ENCODE assay signal across 21 cellular contexts in the genomic region with DNA sequence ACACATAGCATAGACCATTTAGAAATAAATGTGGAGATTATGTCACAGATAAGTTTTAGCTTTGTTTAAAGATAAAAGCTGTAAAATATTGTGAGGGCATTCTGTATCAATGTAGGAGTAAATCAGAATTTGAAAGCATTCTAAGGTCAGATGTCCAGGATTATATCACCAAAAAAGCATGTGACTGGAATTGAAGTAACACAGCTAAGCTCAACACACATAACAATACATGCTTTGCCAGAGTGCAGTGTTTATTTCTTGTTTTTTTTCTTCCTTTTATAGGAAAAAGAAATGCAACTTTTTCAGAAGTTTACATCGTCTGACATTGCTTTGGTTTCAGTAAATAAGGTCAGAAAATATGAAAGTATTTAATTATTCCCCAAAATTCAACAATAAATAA.
DNase-seq lines count a peak whose midpoint lies in the region; ATAC-seq and TF ChIP-seq lines count a peak whose summit lies in the region.
"Had no signal": no experiment of that assay in that cellular context is flagged by ENCODE, and none has a peak within 500 bp of the region (broad histone marks: within the 10 kb centered on the region; RNA-seq: fewer than 3 reads in every experiment).

No MANE protein-coding gene starts in this region.

- H3K27me3 Mint-ChIP-seq in MCF 10A (ENCODE audit: insufficient read depth, unreplicated experiment): no peaks in the 10 kb centered on the region
- H3K27me3 Mint-ChIP-seq in T-helper 17 cell: peaks cover 29% of the 10 kb centered on the region
- H3K27me3 Mint-ChIP-seq: CD4-positive, CD25-positive, alpha-beta regulatory T cell had no signal

- H3K4me3 ChIP-seq in breast epithelium (no peak overlapping the region), brain microvascular endothelial cell (ENCODE audit: low read depth, low read length) (no peak overlapping the region), tibial artery (no peak overlapping the region)
- H3K4me3 ChIP-seq: GM12878 had no signal

- no peak overlapping the region for H3K27ac ChIP-seq in breast epithelium
- peak overlapping the region; percentile 89 for H3K27ac ChIP-seq in brain microvascular endothelial cell
- peak overlapping the region in 1 of 2 donors; percentile 47 for H3K27ac ChIP-seq in tibial artery
- H3K27ac ChIP-seq: KMS-11 had no signal

- H3K27ac Mint-ChIP-seq in MCF 10A (ENCODE audit: low read depth, unreplicated experiment) (peak overlapping the region; percentile 78), T-helper 17 cell (no peak overlapping the region)
- H3K27ac Mint-ChIP-seq: CD4-positive, CD25-positive, alpha-beta regulatory T cell had no signal

- intact Hi-C loops in MCF 10A (cut with micrococcal nuclease) (no loop called here), breast epithelium (cut with DNase I; ENCODE audit: low total_unique reads) (no loop called here), tibial artery (cut with DNase I; ENCODE audit: low total_unique reads) (no loop called here)

- no peaks in the 10 kb centered on the region for H3K9me3 ChIP-seq in breast epithelium
- H3K9me3 ChIP-seq in T-helper 17 cell (ENCODE audit: control insufficient read depth, low read length, poor library complexity, severe bottlenecking): no peaks in the 10 kb centered on the region
- H3K9me3 ChIP-seq in tibial artery: no peaks in the 10 kb centered on the region
- H3K9me3 ChIP-seq: BE2C, Caco-2 had no signal

- H3K4me1 Mint-ChIP-seq in MCF 10A (ENCODE audit: insufficient read depth, unreplicated experiment) (peaks cover 18% of the 10 kb centered on the region), T-helper 17 cell (no peaks in the 10 kb centered on the region)
- H3K4me1 Mint-ChIP-seq: CD4-positive, CD25-positive, alpha-beta regulatory T cell had no signal

- CTCF ChIA-PET in MCF 10A (lab: Yijun Ruan, JAX): no interaction called here

- no peak for TF ChIP-seq CTCF in MCF 10A (IDR thresholded peaks at IDR 0.05; ENCODE audit: unreplicated experiment)
- no peak for TF ChIP-seq CTCF in breast epithelium (IDR thresholded peaks at IDR 0.05)
- no peak for TF ChIP-seq CTCF in brain microvascular endothelial cell (IDR thresholded peaks at IDR 0.05; ENCODE audit: low read depth, low read length, missing control alignments)
- no peak for TF ChIP-seq CTCF in tibial artery (IDR thresholded peaks at IDR 0.05)

- peak overlapping the region; percentile 17 for H3K4me3 Mint-ChIP-seq in MCF 10A (ENCODE audit: unreplicated experiment)
- no peak overlapping the region for H3K4me3 Mint-ChIP-seq in T-helper 17 cell
- H3K4me3 Mint-ChIP-seq: CD4-positive, CD25-positive, alpha-beta regulatory T cell had no signal

- ATAC-seq in T-helper 17 cell: no peak
- ATAC-seq: GM12878 had no signal

- in situ Hi-C loops in brain microvascular endothelial cell (cut with HindIII; ENCODE audit: low pct_ligation_motif_present, low sequenced_read_pairs): no loop called here

- H3K36me3 ChIP-seq in breast epithelium (no peaks in the 10 kb centered on the region), brain microvascular endothelial cell (replicated peaks) (no peaks in the 10 kb centered on the region), tibial artery (no peaks in the 10 kb centered on the region)
- H3K36me3 ChIP-seq: BE2C had no signal

- no peak for TF ChIP-seq POLR2A in breast epithelium (IDR thresholded peaks at IDR 0.05)

- H3K4me1 ChIP-seq in breast epithelium (no peaks in the 10 kb centered on the region), tibial artery (peaks cover 0 to 21% (median 0%) of the 10 kb centered on the region in 4 donors)
- H3K4me1 ChIP-seq: BE2C, Caco-2 had no signal

- H3K9me3 Mint-ChIP-seq in MCF 10A (ENCODE audit: unreplicated experiment): no peaks in the 10 kb centered on the region

- H3K36me3 Mint-ChIP-seq in MCF 10A (ENCODE audit: insufficient read depth, unreplicated experiment) (no peaks in the 10 kb centered on the region), T-helper 17 cell (ENCODE audit: low read depth) (no peaks in the 10 kb centered on the region)
- H3K36me3 Mint-ChIP-seq: CD4-positive, CD25-positive, alpha-beta regulatory T cell had no signal

- DNase-seq in MCF 10A (ENCODE audit: unreplicated experiment): no peak
- DNase-seq in breast epithelium (ENCODE audit: low spot score in 2 of 2): no peak
- DNase-seq in brain microvascular endothelial cell: no peak
- peak; percentile 18 for DNase-seq in iris pigment epithelial cell (ENCODE audit: low read depth)
- no peak for DNase-seq in T-helper 17 cell
- no peak for DNase-seq in tibial artery
- DNase-seq in stimulated activated CD4-positive, alpha-beta T cell treated with anti-CD3 and anti-CD28 coated beads, Interleukin-4, amount 100 ng/mL, for 1 hour: no peak
- no peak for DNase-seq in activated naive CD4-positive, alpha-beta T cell treated with Interleukin-2 at 50 U/mL for 16 hours
- DNase-seq: 8988T; BE2C; Caco-2; CD4-positive, CD25-positive, alpha-beta regulatory T cell; DMS153; GOT3; NCI-H1417 treated with DMSO at 0.1 percent for 48 hours; NCI-H1930; NCI-H345; NCI-H524 treated with DMSO at 0.1 percent for 48 hours; RPMI8226 had no signal

- no TSS peak for BruUV-seq in MCF 10A (replicated peaks; lab: Mats Ljungman, UMichigan)

- POLR2A ChIA-PET in MCF 10A (lab: Yijun Ruan, JAX): no interaction called here

- H3K27me3 ChIP-seq in breast epithelium (no peaks in the 10 kb centered on the region), brain microvascular endothelial cell (replicated peaks) (no peaks in the 10 kb centered on the region), tibial artery (no peaks in the 10 kb centered on the region)
- H3K27me3 ChIP-seq: BE2C had no signal
